Comparison of ENCODE assay signal across 16 cellular contexts in the genomic region with DNA sequence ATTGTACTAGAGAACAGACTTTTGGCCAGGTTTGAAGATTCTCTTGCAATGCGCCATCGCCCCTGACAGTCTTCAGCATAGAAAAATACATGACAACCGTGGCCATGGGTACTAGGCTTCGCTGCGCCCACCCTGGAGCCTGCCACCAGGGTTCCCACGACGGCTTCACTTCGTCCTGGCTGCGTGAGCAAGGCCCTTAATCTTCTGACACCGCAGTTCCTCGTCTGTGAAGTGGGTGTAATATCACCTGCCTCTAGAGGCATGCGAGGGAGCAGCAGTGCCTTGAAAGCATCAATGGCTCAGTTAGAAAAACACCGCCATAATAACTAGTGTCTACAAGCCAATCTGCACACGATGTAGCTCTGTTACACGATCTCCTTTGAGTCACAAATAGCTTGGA.
"Had no signal": no experiment of that assay in that cellular context is flagged by ENCODE, and none has a peak within 500 bp of the region (broad histone marks: within the 10 kb centered on the region; RNA-seq: fewer than 3 reads in every experiment).

No MANE protein-coding gene starts in this region.

- H3K4me3 Mint-ChIP-seq: activated naive CD8-positive, alpha-beta T cell treated with anti-CD3 and anti-CD28 coated beads for 36 hours; activated T-cell treated with anti-CD3 and anti-CD28 coated beads, Interleukin-2, amount 50 U/mL, for 24 hours; effector memory CD8-positive, alpha-beta T cell; naive thymus-derived CD4-positive, alpha-beta T cell had no signal

- H3K27ac Mint-ChIP-seq: activated naive CD8-positive, alpha-beta T cell treated with anti-CD3 and anti-CD28 coated beads for 36 hours; activated T-cell treated with anti-CD3 and anti-CD28 coated beads, Interleukin-2, amount 50 U/mL, for 24 hours; effector memory CD8-positive, alpha-beta T cell; naive thymus-derived CD4-positive, alpha-beta T cell had no signal

- H3K9me3 Mint-ChIP-seq: activated naive CD8-positive, alpha-beta T cell treated with anti-CD3 and anti-CD28 coated beads for 36 hours; activated T-cell treated with anti-CD3 and anti-CD28 coated beads, Interleukin-2, amount 50 U/mL, for 24 hours had no signal

- H3K36me3 Mint-ChIP-seq: activated naive CD8-positive, alpha-beta T cell treated with anti-CD3 and anti-CD28 coated beads for 36 hours; naive thymus-derived CD4-positive, alpha-beta T cell had no signal

- H3K9me3 ChIP-seq: neutrophil, prostate gland had no signal

- FAIRE-seq: TTC549 had no signal

- H3K27ac ChIP-seq: neutrophil, prostate gland, sigmoid colon had no signal

- H3K4me1 ChIP-seq: prostate gland, sigmoid colon had no signal

- ATAC-seq: activated CD4-positive, CD25-positive, alpha-beta regulatory T cell treated with anti-CD3 and anti-CD28 coated beads, Interleukin-2, amount 50 U/mL, for 24 hours; effector memory CD8-positive, alpha-beta T cell; naive thymus-derived CD4-positive, alpha-beta T cell; stimulated activated naive CD8-positive, alpha-beta T cell treated with anti-CD3 and anti-CD28 coated beads, Interleukin-15, Interleukin-2, amounts not matched to agents 100 U/mL and 50 U/mL, for 24 hours had no signal

- H3K4me1 Mint-ChIP-seq: activated naive CD8-positive, alpha-beta T cell treated with anti-CD3 and anti-CD28 coated beads for 36 hours had no signal

- H3K36me3 ChIP-seq: neutrophil, prostate gland, sigmoid colon had no signal

- DNase-seq: activated gamma-delta T cell; activated naive CD8-positive, alpha-beta T cell treated with anti-CD3 and anti-CD28 coated beads for 36 hours; activated T-cell treated with anti-CD3 and anti-CD28 coated beads, Interleukin-2, amount 50 U/mL, for 24 hours; aorta; cortex of kidney; effector memory CD8-positive, alpha-beta T cell; hypothalamus; naive thymus-derived CD4-positive, alpha-beta T cell; sigmoid colon; stimulated activated CD4-positive, alpha-beta T cell treated with anti-CD3 and anti-CD28 coated beads, Interleukin-2, amount 100 ng/mL, for 24 hours; stimulated activated naive CD8-positive, alpha-beta T cell treated with anti-CD3 and anti-CD28 coated beads, Interleukin-15, Interleukin-2, amounts not matched to agents 100 U/mL and 50 U/mL, for 24 hours; T-helper 2 cell had no signal

- H3K4me3 ChIP-seq: prostate gland, sigmoid colon had no signal
